ENCODE assay signal across 9 cellular contexts in genomic region chr22:17266261-17266971, GRCh38. TPM values are rescaled to one million over a fixed set of nuclear protein-coding genes. Genes with fewer than 3 reads are reported as not detected.
DNase-seq lines count a peak whose midpoint lies in the region; ATAC-seq, FAIRE-seq and TF ChIP-seq lines count a peak whose summit lies in the region.
"Had no signal": no experiment of that assay in that cellular context is flagged by ENCODE, and none has a peak within 500 bp of the region (broad histone marks: within the 10 kb centered on the region; RNA-seq: fewer than 3 reads in every experiment).

No MANE protein-coding gene starts in this region.

- RAD21 ChIA-PET in GM12878 (lab: Charles Lee; ENCODE audit: unreplicated experiment): interaction anchor here (0.8 to 2.3 kb wide), 10 partner anchors 8 to 235 kb away, joined by 3 to 9 read pairs (median 4); no protein-coding TSS in a partner anchor

- in situ Hi-C loops in GM12878 (cut with MboI): no loop called here

- ATAC-seq in GM12878: peak; percentile 67
- no peak for ATAC-seq in HG03521 (IDR thresholded peaks at IDR 0.05; ENCODE audit: unreplicated experiment)
- ATAC-seq in GM18511 (IDR thresholded peaks at IDR 0.05; ENCODE audit: unreplicated experiment): no peak

- 52% methylated on average over 17 of the region's 17 CpGs for WGBS in GM12878 (ENCODE audit: insufficient coverage, insufficient replicate concordance, low lambda C conversion rate, missing lambda C conversion rate)
- WGBS in esophagus muscularis mucosa: 54% methylated on average over 9 of the region's 17 CpGs

- H3K36me3 ChIP-seq in GM12878 (ENCODE audit: control insufficient read depth in 2 of 2, insufficient read depth in 2 of 2, low read length in 1 of 2): no peaks in the 10 kb centered on the region
- no peaks in the 10 kb centered on the region for H3K36me3 ChIP-seq in esophagus muscularis mucosa

- TF ChIP-seq EP300 in GM12878 (IDR thresholded peaks at IDR 0.05; ENCODE audit: borderline replicate concordance in 1 of 2, control insufficient read depth in 1 of 2, low read depth in 2 of 2, low read length in 2 of 2) (no peak), esophagus muscularis mucosa (IDR thresholded peaks at IDR 0.05) (no peak)

- no peaks in the 10 kb centered on the region for H3K36me3 Mint-ChIP-seq in osteocyte (ENCODE audit: unreplicated experiment)

- H3K9me3 ChIP-seq in GM12878 (replicated peaks; ENCODE audit: control insufficient read depth, insufficient read depth, low read length): no peaks in the 10 kb centered on the region
- H3K9me3 ChIP-seq in esophagus muscularis mucosa: no peaks in the 10 kb centered on the region

- no peak overlapping the region for H3K27ac ChIP-seq in GM12878 (ENCODE audit: control insufficient read depth, insufficient read depth)
- H3K27ac ChIP-seq in esophagus muscularis mucosa (replicated peaks in 1 of 4): no peak overlapping the region

- FAIRE-seq in GM12878 (lab: Jason Lieb, UNC): no peak

- CTCF ChIA-PET in GM12878 (lab: Yijun Ruan, JAX): interaction anchor here (0.7 to 2.3 kb wide), 9 partner anchors 8 to 94 kb away, joined by 3 to 16 read pairs (median 8); no protein-coding TSS in a partner anchor

- SMC1A ChIA-PET in GM12878 (lab: Charles Lee; ENCODE audit: uncharacterized antibody, unreplicated experiment): interaction anchor here (0.6 to 2.5 kb wide), 13 partner anchors 8 to 235 kb away, joined by 3 to 11 read pairs (median 4); partner anchors contain the start of gene ADA2

- peak overlapping the region; percentile 31; the same call in 1 of the 2 replicates for H2AFZ ChIP-seq in GM12878 (ENCODE audit: control insufficient read depth, low read depth, low read length)

- TF ChIP-seq CTCF in GM12878 (IDR thresholded peaks at IDR 0.05 in 2 of 3, conservative IDR thresholded peaks at IDR 0.05 in 1 of 3; ENCODE audit: control insufficient read depth in 2 of 3, extremely low read depth in 1 of 3, insufficient read depth in 1 of 3, low read depth in 3 of 3, low read length in 3 of 3) (no peak), osteocyte (IDR thresholded peaks at IDR 0.05) (no peak), esophagus muscularis mucosa (IDR thresholded peaks at IDR 0.05) (no peak)

- no peaks in the 10 kb centered on the region for H3K27me3 ChIP-seq in GM12878 (replicated peaks in 1 of 2; ENCODE audit: control insufficient read depth in 2 of 2, insufficient read depth in 2 of 2, low read length in 1 of 2)
- peaks cover 0 to 14% (median 0%) of the 10 kb centered on the region in 4 donors for H3K27me3 ChIP-seq in esophagus muscularis mucosa

- H3K4me1 Mint-ChIP-seq in osteocyte (ENCODE audit: unreplicated experiment): peaks cover 40% of the 10 kb centered on the region

- no peak overlapping the region for H3K4me3 Mint-ChIP-seq in osteocyte (ENCODE audit: unreplicated experiment)
- H3K4me3 Mint-ChIP-seq: stimulated activated naive CD8-positive, alpha-beta T cell treated with anti-CD3 and anti-CD28 coated beads, Interleukin-15, Interleukin-2, amounts not matched to agents 100 ng/mL and 50 ng/mL, for 24 hours had no signal

- no peak overlapping the region for H3K4me2 ChIP-seq in GM12878 (ENCODE audit: control insufficient read depth, insufficient read depth)

- POLR2A ChIA-PET in GM12878 (lab: Charles Lee): interaction anchor here (0.6 to 1.5 kb wide), 3 partner anchors 8 to 258 kb away, joined by 3 to 10 read pairs (median 6); no protein-coding TSS in a partner anchor

- TF ChIP-seq RAD21 in GM12878 (IDR thresholded peaks at IDR 0.05; ENCODE audit: insufficient read depth, low read depth, low read length): no peak

- TF ChIP-seq POLR2A in GM12878 (IDR thresholded peaks at IDR 0.05; ENCODE audit: low read depth, low read length) (no peak), esophagus muscularis mucosa (IDR thresholded peaks at IDR 0.05; ENCODE audit: low read depth) (no peak)

- no TSS peak for BruUV-seq in GM12878 (replicated peaks; lab: Mats Ljungman, UMichigan)

- DNase-seq in activated CD4-positive, alpha-beta T cell treated with anti-CD3 and anti-CD28 coated beads for 48 hours: peak; percentile 12
- DNase-seq in activated CD4-positive, alpha-beta T cell treated with anti-CD3 and anti-CD28 coated beads for 1 hour: no peak
- peak; percentile 79 for DNase-seq in LHCN-M2 (ENCODE audit: low read depth)
- no peak for DNase-seq in GM12878 (ENCODE audit: low read depth, low spot score)
- no peak for DNase-seq in osteocyte (ENCODE audit: extremely low spot score, unreplicated experiment)
- no peak for DNase-seq in esophagus muscularis mucosa (ENCODE audit: extremely low spot score)

- H3K9ac ChIP-seq in GM12878 (ENCODE audit: control insufficient read depth, insufficient read depth, low read length): no peak overlapping the region

- intact Hi-C loops in GM12878 (cut with micrococcal nuclease; ENCODE audit: unreplicated experiment) (loop anchor here (5.0 kb wide), 1 partner anchor 36 kb away; no protein-coding TSS in a partner anchor), esophagus muscularis mucosa (cut with DNase I) (no loop called here)

- H4K20me1 ChIP-seq in GM12878 (ENCODE audit: control insufficient read depth, insufficient read depth): no peaks in the 10 kb centered on the region

- no peaks in the 10 kb centered on the region for H3K9me3 Mint-ChIP-seq in osteocyte (ENCODE audit: unreplicated experiment)
- H3K9me3 Mint-ChIP-seq: stimulated activated naive CD8-positive, alpha-beta T cell treated with anti-CD3 and anti-CD28 coated beads, Interleukin-15, Interleukin-2, amounts not matched to agents 100 ng/mL and 50 ng/mL, for 24 hours had no signal

- H3K27ac Mint-ChIP-seq in osteocyte (ENCODE audit: unreplicated experiment): peak overlapping the region; percentile 71
- H3K27ac Mint-ChIP-seq: stimulated activated naive CD8-positive, alpha-beta T cell treated with anti-CD3 and anti-CD28 coated beads, Interleukin-15, Interleukin-2, amounts not matched to agents 100 ng/mL and 50 ng/mL, for 24 hours had no signal

- peaks cover 3% of the 10 kb centered on the region for H3K27me3 Mint-ChIP-seq in osteocyte (ENCODE audit: unreplicated experiment)
- H3K27me3 Mint-ChIP-seq: stimulated activated naive CD8-positive, alpha-beta T cell treated with anti-CD3 and anti-CD28 coated beads, Interleukin-15, Interleukin-2, amounts not matched to agents 100 ng/mL and 50 ng/mL, for 24 hours had no signal

- no peaks in the 10 kb centered on the region for H3K79me2 ChIP-seq in GM12878 (ENCODE audit: control insufficient read depth, insufficient read depth, low read length)

- H3K4me3 ChIP-seq in GM12878 (no peak overlapping the region), esophagus muscularis mucosa (no peak overlapping the region)

- H3K4me1 ChIP-seq in GM12878 (ENCODE audit: control insufficient read depth, insufficient read depth, low read length) (peaks cover 3% of the 10 kb centered on the region; the same call in 1 of the 2 replicates), esophagus muscularis mucosa (peaks cover 0 to 6% (median 0%) of the 10 kb centered on the region in 4 donors)

TF ChIP-seq in GM12878, 131 proteins besides CTCF, POLR2A, EP300 and RAD21 (continues in another document):
- TF ChIP-seq ZNF687 (IDR thresholded peaks at IDR 0.05) (no peak), IKZF1 (conservative IDR thresholded peaks at IDR 0.05) (0 out of 2 replicates have a peak, but pooled peaks have one; percentile 14), SREBF2 (IDR thresholded peaks at IDR 0.05; ENCODE audit: low read length) (no peak)

RNA-seq across cellular contexts. Expression of gene ADA2, which starts 47.2 kb away (rescaled TPM):
- 0.80 and 1.5 TPM in 2 replicates for total RNA-seq in LHCN-M2 (2014; rRNA removed)
- polyA plus RNA-seq in LHCN-M2 (2012): 0.44 TPM
- 44.9 and 47.6 TPM in 2 replicates for total RNA-seq in GM12878 (2013; cell fraction: nucleolus; rRNA removed)
- total RNA-seq in GM12878 (2014; rRNA removed): 10.2 and 10.3 TPM in 2 replicates
- total RNA-seq in GM12878 (2014; rRNA removed; fragmentation: Illumina TruSeq; extraction: Trizol): 7.2 and 8.1 TPM in 2 replicates
- 24.5 and 24.7 TPM in 2 replicates for total RNA-seq in GM12878 (2021)
- polyA plus RNA-seq in GM12878 (2011; ENCODE audit: low read depth): 6.7 TPM
- polyA plus RNA-seq in GM12878 (2011; rRNA removed): 6.2 and 10.4 TPM in 2 replicates
- 8.6 and 10.3 TPM in 2 replicates for polyA plus RNA-seq in GM12878 (2011; cell fraction: cytosol; rRNA removed)
- 19.1 and 19.2 TPM in 2 replicates for polyA plus RNA-seq in GM12878 (2011; cell fraction: nucleus; rRNA removed)
- 9.1 and 9.4 TPM in 2 replicates for polyA plus RNA-seq in GM12878 (2012)
- polyA plus RNA-seq in GM12878 (2014; fragmentation: Illumina TruSeq; extraction: Trizol): 21.2 and 21.4 TPM in 2 replicates
- 1 to 10 TPM; 5.5 to 7.1 TPM for polyA plus RNA-seq in GM12878 (2014; fragmentation: Nextera tagmentation; extraction: Ambion mirVana)
- polyA plus RNA-seq in GM12878 (2014; rRNA removed): 12.6 and 16.5 TPM in 2 replicates
- polyA plus RNA-seq in GM12878 (2016; fragmentation: Nextera tagmentation; extraction: Ambion mirVana): 1 to 10 TPM; 7.0 to 7.5 TPM
- polyA minus RNA-seq in GM12878 (2011; rRNA and poly(A)+ RNA removed): 12.4 and 14.8 TPM in 2 replicates
- 4.9 and 8.8 TPM in 2 replicates for polyA minus RNA-seq in GM12878 (2011; cell fraction: cytosol; rRNA and poly(A)+ RNA removed)
- polyA minus RNA-seq in GM12878 (2011; cell fraction: nucleus; rRNA and poly(A)+ RNA removed): 5.1 and 10.0 TPM in 2 replicates
- total RNA-seq in osteocyte: 3.5 and 4.1 TPM in 2 replicates
- total RNA-seq in esophagus muscularis mucosa: 10 to 100 TPM in 2 of 4 donors, 1 to 10 TPM in 2; 4.9 to 24.7 (median 9.2) TPM

Comparison
In these comparisons a context has a peak if more than half of its experiments do, and no peak if none do; other contexts are left out.
1. DNase-seq: peak in activated CD4-positive, alpha-beta T cell treated with anti-CD3 and anti-CD28 coated beads for 48 hours (single experiment) and LHCN-M2 (single experiment); none in activated CD4-positive, alpha-beta T cell treated with anti-CD3 and anti-CD28 coated beads for 1 hour (single experiment), GM12878 (single experiment), osteocyte (single experiment) and esophagus muscularis mucosa (single experiment).